25 cellular contexts compared by ENCODE assay signal in genomic region chr11:96655474-96655873, GRCh38.
"Had no signal": no experiment of that assay in that cellular context is flagged by ENCODE, and none has a peak within 500 bp of the region (broad histone marks: within the 10 kb centered on the region; RNA-seq: fewer than 3 reads in every experiment).

No MANE protein-coding gene starts in this region.

- H3K27ac ChIP-seq: neural progenitor cell, ovary, parathyroid adenoma, psoas muscle, right lobe of liver, sigmoid colon, stomach, thoracic aorta, thyroid gland, tibial nerve, upper lobe of left lung, vagina had no signal

- H2AFZ ChIP-seq: neural progenitor cell, parathyroid adenoma had no signal

- ATAC-seq: natural killer cell; psoas muscle; right cardiac atrium; right lobe of liver; stimulated activated effector memory CD8-positive, alpha-beta T cell treated with anti-CD3 and anti-CD28 coated beads, Interleukin-12 subunit alpha, Interleukin-12 subunit beta, amount 100 ng/mL, for 72 hours; stimulated activated naive B cell treated with anti-CD40 and anti-IgM and Interleukin-4, amounts not matched to agents 10 μg/mL and 1 μg/mL and 100 μg/mL, for 72 hours had no signal

- H3K4me1 ChIP-seq: neural progenitor cell, parathyroid adenoma, psoas muscle, right lobe of liver, sigmoid colon, stomach, thyroid gland, tibial nerve, upper lobe of left lung, vagina had no signal

- H3K9ac ChIP-seq: neural progenitor cell, parathyroid adenoma had no signal

- H3K36me3 ChIP-seq: neural progenitor cell, ovary, right lobe of liver, sigmoid colon, stomach, thoracic aorta, thyroid gland, tibial nerve, upper lobe of left lung, vagina had no signal

- H3K79me2 ChIP-seq: parathyroid adenoma had no signal

- H3K4me2 ChIP-seq: neural progenitor cell had no signal

- H3K9me3 ChIP-seq: ovary, psoas muscle, right lobe of liver, sigmoid colon, stomach, thoracic aorta, thyroid gland, tibial nerve, upper lobe of left lung, vagina had no signal

- DNase-seq: natural killer cell; occipital lobe; ovary; posterior cingulate gyrus; psoas muscle; right cardiac atrium; right lobe of liver; sigmoid colon; small intestine; stimulated activated CD4-positive, alpha-beta T cell treated with anti-CD3 and anti-CD28 coated beads, Interleukin-15, amount 100 ng/mL, for 24 hours; stimulated activated CD4-positive, alpha-beta T cell treated with anti-CD3 and anti-CD28 coated beads, Interleukin-2, amount 100 ng/mL, for 24 hours; stimulated activated CD4-positive, alpha-beta T cell treated with anti-CD3 and anti-CD28 coated beads, Interleukin-2, amount 100 ng/mL, for 48 hours; stimulated activated CD4-positive, alpha-beta T cell treated with anti-CD3 and anti-CD28 coated beads, Interleukin-4, amount 100 ng/mL, for 24 hours; stimulated activated naive B cell treated with anti-CD40 and anti-IgM and Interleukin-4, amounts not matched to agents 10 μg/mL and 1 μg/mL and 100 μg/mL, for 72 hours; stimulated activated naive CD4-positive, alpha-beta T cell treated with Interleukin-2 at 50 U/mL for 16 hours; stomach; thyroid gland; trophoblast cell; upper lobe of left lung had no signal

- H3K4me3 ChIP-seq: neural progenitor cell, ovary, psoas muscle, right lobe of liver, sigmoid colon, stomach, thoracic aorta, thyroid gland, tibial nerve, upper lobe of left lung, vagina had no signal

- H3K27me3 ChIP-seq: neural progenitor cell, ovary, right lobe of liver, sigmoid colon, stomach, thyroid gland, tibial nerve, upper lobe of left lung, vagina had no signal
